ENCODE assay signal across 1 cellular context in the genomic region with DNA sequence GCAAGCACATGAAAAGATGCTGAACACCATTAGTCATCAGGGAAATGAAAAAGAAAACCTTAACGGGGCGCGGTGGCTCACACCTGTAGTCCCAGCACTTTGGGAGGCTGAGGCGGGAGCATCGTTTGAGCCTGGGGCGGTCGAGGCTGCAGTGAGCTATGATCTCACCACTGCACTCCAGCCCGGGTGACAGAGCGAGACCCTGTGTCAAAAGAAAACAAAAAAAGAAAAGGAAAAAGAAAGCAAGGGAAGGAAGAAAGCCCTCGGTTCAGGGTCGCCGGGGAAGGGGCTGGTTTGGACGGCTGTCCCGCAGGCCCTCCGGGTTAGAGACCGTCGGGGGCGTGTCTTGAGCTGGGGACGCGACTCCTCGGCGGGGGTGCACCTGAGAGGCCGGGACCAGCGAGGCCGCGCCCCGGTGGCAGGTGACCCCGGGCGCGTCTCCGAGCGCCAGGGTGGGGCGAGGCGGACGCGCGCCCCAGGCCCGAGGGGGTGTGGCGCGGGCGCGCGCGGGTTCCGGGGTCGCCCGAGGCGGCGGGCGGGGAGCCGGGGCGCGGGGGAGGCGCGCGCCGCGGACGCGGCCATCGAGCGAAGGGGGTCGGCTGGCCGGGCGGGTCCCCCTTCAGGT.
TF ChIP-seq lines count a peak whose summit lies in the region.

No MANE protein-coding gene starts in this region.

TF ChIP-seq in A549, 52 proteins besides CTCF, POLR2A, EP300 and RAD21 (continued from another document):
- TF ChIP-seq JUNB (IDR thresholded peaks at IDR 0.05) (no peak), PHF8 (IDR thresholded peaks at IDR 0.05; ENCODE audit: borderline replicate concordance, low read depth) (no peak)
- TF ChIP-seq, protein P1, sequence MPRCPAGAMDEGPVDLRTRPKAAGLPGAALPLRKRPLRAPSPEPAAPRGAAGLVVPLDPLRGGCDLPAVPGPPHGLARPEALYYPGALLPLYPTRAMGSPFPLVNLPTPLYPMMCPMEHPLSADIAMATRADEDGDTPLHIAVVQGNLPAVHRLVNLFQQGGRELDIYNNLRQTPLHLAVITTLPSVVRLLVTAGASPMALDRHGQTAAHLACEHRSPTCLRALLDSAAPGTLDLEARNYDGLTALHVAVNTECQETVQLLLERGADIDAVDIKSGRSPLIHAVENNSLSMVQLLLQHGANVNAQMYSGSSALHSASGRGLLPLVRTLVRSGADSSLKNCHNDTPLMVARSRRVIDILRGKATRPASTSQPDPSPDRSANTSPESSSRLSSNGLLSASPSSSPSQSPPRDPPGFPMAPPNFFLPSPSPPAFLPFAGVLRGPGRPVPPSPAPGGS (IDR thresholded peaks at IDR 0.05), result no peak
- TF ChIP-seq, protein P2, sequence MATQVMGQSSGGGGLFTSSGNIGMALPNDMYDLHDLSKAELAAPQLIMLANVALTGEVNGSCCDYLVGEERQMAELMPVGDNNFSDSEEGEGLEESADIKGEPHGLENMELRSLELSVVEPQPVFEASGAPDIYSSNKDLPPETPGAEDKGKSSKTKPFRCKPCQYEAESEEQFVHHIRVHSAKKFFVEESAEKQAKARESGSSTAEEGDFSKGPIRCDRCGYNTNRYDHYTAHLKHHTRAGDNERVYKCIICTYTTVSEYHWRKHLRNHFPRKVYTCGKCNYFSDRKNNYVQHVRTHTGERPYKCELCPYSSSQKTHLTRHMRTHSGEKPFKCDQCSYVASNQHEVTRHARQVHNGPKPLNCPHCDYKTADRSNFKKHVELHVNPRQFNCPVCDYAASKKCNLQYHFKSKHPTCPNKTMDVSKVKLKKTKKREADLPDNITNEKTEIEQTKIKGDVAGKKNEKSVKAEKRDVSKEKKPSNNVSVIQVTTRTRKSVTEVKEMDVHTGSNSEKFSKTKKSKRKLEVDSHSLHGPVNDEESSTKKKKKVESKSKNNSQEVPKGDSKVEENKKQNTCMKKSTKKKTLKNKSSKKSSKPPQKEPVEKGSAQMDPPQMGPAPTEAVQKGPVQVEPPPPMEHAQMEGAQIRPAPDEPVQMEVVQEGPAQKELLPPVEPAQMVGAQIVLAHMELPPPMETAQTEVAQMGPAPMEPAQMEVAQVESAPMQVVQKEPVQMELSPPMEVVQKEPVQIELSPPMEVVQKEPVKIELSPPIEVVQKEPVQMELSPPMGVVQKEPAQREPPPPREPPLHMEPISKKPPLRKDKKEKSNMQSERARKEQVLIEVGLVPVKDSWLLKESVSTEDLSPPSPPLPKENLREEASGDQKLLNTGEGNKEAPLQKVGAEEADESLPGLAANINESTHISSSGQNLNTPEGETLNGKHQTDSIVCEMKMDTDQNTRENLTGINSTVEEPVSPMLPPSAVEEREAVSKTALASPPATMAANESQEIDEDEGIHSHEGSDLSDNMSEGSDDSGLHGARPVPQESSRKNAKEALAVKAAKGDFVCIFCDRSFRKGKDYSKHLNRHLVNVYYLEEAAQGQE (IDR thresholded peaks at IDR 0.05), result no peak
